23 cellular contexts compared by ENCODE assay signal in genomic region chr13:97191143-97191542, GRCh38. TPM values are rescaled to one million over a fixed set of nuclear protein-coding genes. Genes with fewer than 3 reads are reported as not detected.
DNase-seq lines count a peak whose midpoint lies in the region; ATAC-seq and TF ChIP-seq lines count a peak whose summit lies in the region.
"Had no signal": no experiment of that assay in that cellular context is flagged by ENCODE, and none has a peak within 500 bp of the region (broad histone marks: within the 10 kb centered on the region; RNA-seq: fewer than 3 reads in every experiment).

No MANE protein-coding gene starts in this region.

- H3K4me3 ChIP-seq in mucosa of descending colon (no peak overlapping the region), tibial nerve (no peak overlapping the region), Karpas-422 (ENCODE audit: low read length) (no peak overlapping the region)
- H3K4me3 ChIP-seq: heart right ventricle, vagina had no signal

- H3K4me1 Mint-ChIP-seq in activated CD4-positive, alpha-beta memory T cell treated with anti-CD3 and anti-CD28 coated beads, Interleukin-2, amount 10 ng/mL, durations not matched to agents 7 days and 5 days: peaks cover 7% of the 10 kb centered on the region

- no peaks in the 10 kb centered on the region for H3K79me2 ChIP-seq in Karpas-422 (ENCODE audit: low read length)

- intact Hi-C loops in mucosa of descending colon (cut with DNase I, micrococcal nuclease): no loop called here

- WGBS in tibial nerve, 2 donors: 49 to 56% methylated on average over 7 of the region's 7 CpGs

- POLR2A ChIA-PET in HEK293T (lab: Yijun Ruan, JAX): no interaction called here
- POLR2A ChIA-PET in activated CD4-positive, alpha-beta memory T cell treated with anti-CD3 and anti-CD28 coated beads, Interleukin-2, amount 10 ng/mL, durations not matched to agents 7 days and 5 days (lab: Charles Lee): no interaction called here

- no peak for TF ChIP-seq EP300 in tibial nerve (IDR thresholded peaks at IDR 0.05)

- H3K9me3 ChIP-seq in mucosa of descending colon (no peaks in the 10 kb centered on the region), tibial nerve (no peaks in the 10 kb centered on the region), Karpas-422 (ENCODE audit: low read length) (no peaks in the 10 kb centered on the region)
- H3K9me3 ChIP-seq: BE2C, heart right ventricle, neutrophil, vagina had no signal

- DNase-seq in NCI-H82 (lab: John Stamatoyannopoulos, UW) (peak; percentile 37), NCI-H82 treated with DMSO at 0.1 percent for 48 hours (lab: John Stamatoyannopoulos, UW; ENCODE audit: unreplicated experiment) (no peak), mucosa of descending colon (peak in 2 of 3 donors; percentile 12 to 46), tibial nerve (ENCODE audit: low spot score in 2 of 2) (no peak), HEK293T (ENCODE audit: extremely low spot score) (no peak), Karpas-422 (no peak)
- DNase-seq in activated CD4-positive, alpha-beta memory T cell treated with anti-CD3 and anti-CD28 coated beads, Interleukin-2, amount 10 ng/mL, durations not matched to agents 7 days and 5 days: no peak
- DNase-seq: activated CD8-positive, alpha-beta T cell treated with anti-CD3 and anti-CD28 coated beads, Interleukin-2, amount 10 ng/mL, durations not matched to agents 7 days and 5 days; activated naive CD4-positive, alpha-beta T cell treated with anti-CD3 and anti-CD28 coated beads, Interleukin-2, amount 50 U/mL, for 16 hours; activated T-cell treated with anti-CD3 and anti-CD28 coated beads, Interleukin-2, amount 50 U/mL, for 24 hours; aorta; BE2C; cerebellar nuclear complex; H7; heart right ventricle; left ventricle myocardium superior; NCI-H1436 treated with DMSO at 0.1 percent for 48 hours had no signal

- no peaks in the 10 kb centered on the region for H3K36me3 Mint-ChIP-seq in activated CD4-positive, alpha-beta memory T cell treated with anti-CD3 and anti-CD28 coated beads, Interleukin-2, amount 10 ng/mL, durations not matched to agents 7 days and 5 days (ENCODE audit: low read depth)

- H3K27ac ChIP-seq in cingulate gyrus (ENCODE audit: low read depth, low read length) (peak overlapping the region; percentile 33), tibial nerve (peak overlapping the region in 3 of 4 donors; percentile 15 to 53 (median 26)), Karpas-422 (ENCODE audit: low read length) (no peak overlapping the region)
- H3K27ac ChIP-seq: heart right ventricle, neutrophil, vagina had no signal

- CTCF ChIA-PET in HEK293T (lab: Yijun Ruan, JAX): interaction anchor here (0.8 kb wide), 1 partner anchor 81 kb away, joined by 11 read pairs; no protein-coding TSS in a partner anchor
- CTCF ChIA-PET in activated CD4-positive, alpha-beta memory T cell treated with anti-CD3 and anti-CD28 coated beads, Interleukin-2, amount 10 ng/mL, durations not matched to agents 7 days and 5 days (lab: Charles Lee): no interaction called here

- no peak overlapping the region for H3K4me2 ChIP-seq in Karpas-422 (ENCODE audit: low read depth, low read length, poor library complexity, severe bottlenecking)

- H3K9me2 ChIP-seq in Karpas-422 (replicated peaks; ENCODE audit: insufficient read depth, low read length): no peaks in the 10 kb centered on the region

- H3K36me3 ChIP-seq in mucosa of descending colon (ENCODE audit: low read depth): no peaks in the 10 kb centered on the region
- H3K36me3 ChIP-seq in tibial nerve: no peaks in the 10 kb centered on the region
- no peaks in the 10 kb centered on the region for H3K36me3 ChIP-seq in Karpas-422 (ENCODE audit: insufficient read depth, low read length)
- H3K36me3 ChIP-seq: BE2C, heart right ventricle, neutrophil, vagina had no signal

- H3K27me3 ChIP-seq in tibial nerve (no peaks in the 10 kb centered on the region), Karpas-422 (ENCODE audit: low read length) (no peaks in the 10 kb centered on the region)
- H3K27me3 ChIP-seq: BE2C, heart right ventricle, vagina had no signal

- peaks cover 5% of the 10 kb centered on the region for H3K27me3 Mint-ChIP-seq in activated CD4-positive, alpha-beta memory T cell treated with anti-CD3 and anti-CD28 coated beads, Interleukin-2, amount 10 ng/mL, durations not matched to agents 7 days and 5 days

- H3K4me1 ChIP-seq in mucosa of descending colon (ENCODE audit: low read depth) (no peaks in the 10 kb centered on the region), tibial nerve (peaks cover 0 to 8% (median 6%) of the 10 kb centered on the region in 4 donors), Karpas-422 (ENCODE audit: low read length) (no peaks in the 10 kb centered on the region)

- H4K20me1 ChIP-seq in Karpas-422 (ENCODE audit: insufficient read depth, low read depth, low read length): no peaks in the 10 kb centered on the region

- H2AFZ ChIP-seq in Karpas-422 (ENCODE audit: low read length): no peak overlapping the region

- no peak overlapping the region for H3K9ac ChIP-seq in Karpas-422 (ENCODE audit: low read length)

- no peaks in the 10 kb centered on the region for H3K9me3 Mint-ChIP-seq in activated CD4-positive, alpha-beta memory T cell treated with anti-CD3 and anti-CD28 coated beads, Interleukin-2, amount 10 ng/mL, durations not matched to agents 7 days and 5 days
- H3K9me3 Mint-ChIP-seq: activated T-cell treated with anti-CD3 and anti-CD28 coated beads, Interleukin-2, amount 50 U/mL, for 24 hours; T-helper 2 cell treated with Interferon-gamma antibody and Interleukin-4, amounts not matched to agents 5 μg/mL and 100 μg/mL, for 36 hours had no signal

- H3K4me3 Mint-ChIP-seq in activated CD4-positive, alpha-beta memory T cell treated with anti-CD3 and anti-CD28 coated beads, Interleukin-2, amount 10 ng/mL, durations not matched to agents 7 days and 5 days: no peak overlapping the region
- H3K4me3 Mint-ChIP-seq: activated CD8-positive, alpha-beta T cell treated with anti-CD3 and anti-CD28 coated beads, Interleukin-2, amount 10 ng/mL, durations not matched to agents 7 days and 5 days; activated T-cell treated with anti-CD3 and anti-CD28 coated beads, Interleukin-2, amount 50 U/mL, for 24 hours; T-helper 2 cell treated with Interferon-gamma antibody and Interleukin-4, amounts not matched to agents 5 μg/mL and 100 μg/mL, for 36 hours had no signal

- no peak overlapping the region for H3K27ac Mint-ChIP-seq in activated CD4-positive, alpha-beta memory T cell treated with anti-CD3 and anti-CD28 coated beads, Interleukin-2, amount 10 ng/mL, durations not matched to agents 7 days and 5 days
- H3K27ac Mint-ChIP-seq: activated CD8-positive, alpha-beta T cell treated with anti-CD3 and anti-CD28 coated beads, Interleukin-2, amount 10 ng/mL, durations not matched to agents 7 days and 5 days; activated T-cell treated with anti-CD3 and anti-CD28 coated beads, Interleukin-2, amount 50 U/mL, for 24 hours; T-helper 2 cell treated with Interferon-gamma antibody and Interleukin-4, amounts not matched to agents 5 μg/mL and 100 μg/mL, for 36 hours had no signal

- peak; percentile 65 for ATAC-seq in mucosa of descending colon
- ATAC-seq: activated CD4-positive, CD25-positive, alpha-beta regulatory T cell treated with anti-CD3 and anti-CD28 coated beads, Interleukin-2, amount 50 U/mL, for 24 hours; activated CD8-positive, alpha-beta T cell treated with anti-CD3 and anti-CD28 coated beads, Interleukin-2, amount 10 ng/mL, durations not matched to agents 7 days and 5 days; heart right ventricle; left ventricle myocardium superior; SK-N-SH treated with all-trans-retinoic acid at 6 μM for 48 hours had no signal

- TF ChIP-seq CTCF in mucosa of descending colon (IDR thresholded peaks at IDR 0.05) (no peak), tibial nerve (IDR thresholded peaks at IDR 0.05) (no peak)

- TF ChIP-seq POLR2A in tibial nerve (IDR thresholded peaks at IDR 0.05): no peak

TF ChIP-seq in HEK293T, 16 proteins besides CTCF, POLR2A, EP300 and RAD21:
- no peak for TF ChIP-seq FOXM1 (IDR thresholded peaks at IDR 0.05; ENCODE audit: borderline replicate concordance)
- TF ChIP-seq, protein P1, sequence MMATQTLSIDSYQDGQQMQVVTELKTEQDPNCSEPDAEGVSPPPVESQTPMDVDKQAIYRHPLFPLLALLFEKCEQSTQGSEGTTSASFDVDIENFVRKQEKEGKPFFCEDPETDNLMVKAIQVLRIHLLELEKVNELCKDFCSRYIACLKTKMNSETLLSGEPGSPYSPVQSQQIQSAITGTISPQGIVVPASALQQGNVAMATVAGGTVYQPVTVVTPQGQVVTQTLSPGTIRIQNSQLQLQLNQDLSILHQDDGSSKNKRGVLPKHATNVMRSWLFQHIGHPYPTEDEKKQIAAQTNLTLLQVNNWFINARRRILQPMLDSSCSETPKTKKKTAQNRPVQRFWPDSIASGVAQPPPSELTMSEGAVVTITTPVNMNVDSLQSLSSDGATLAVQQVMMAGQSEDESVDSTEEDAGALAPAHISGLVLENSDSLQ (IDR thresholded peaks at IDR 0.05): no peak
- TF ChIP-seq HDGF (IDR thresholded peaks at IDR 0.05; ENCODE audit: borderline replicate concordance): no peak
- no peak for TF ChIP-seq LEF1 (IDR thresholded peaks at IDR 0.05; ENCODE audit: borderline replicate concordance)
- TF ChIP-seq L3MBTL2 (conservative IDR thresholded peaks at IDR 0.05): no peak
- TF ChIP-seq CTBP1 (IDR thresholded peaks at IDR 0.05; ENCODE audit: borderline replicate concordance): no peak
- no peak for TF ChIP-seq ELF4 (IDR thresholded peaks at IDR 0.05)
- no peak for TF ChIP-seq SUZ12 (IDR thresholded peaks at IDR 0.05)
- TF ChIP-seq ZNF384 (IDR thresholded peaks at IDR 0.05): no peak
- TF ChIP-seq FOXK2 (IDR thresholded peaks at IDR 0.05): no peak
- TF ChIP-seq ARNT (IDR thresholded peaks at IDR 0.05): no peak
- TF ChIP-seq FOXA1 (IDR thresholded peaks at IDR 0.05): no peak
- no peak for TF ChIP-seq NFRKB (IDR thresholded peaks at IDR 0.05)
- no peak for TF ChIP-seq BHLHE40 (IDR thresholded peaks at IDR 0.05; ENCODE audit: borderline replicate concordance)
- TF ChIP-seq TARDBP (IDR thresholded peaks at IDR 0.05): no peak
- no peak for TF ChIP-seq SP1 (IDR thresholded peaks at IDR 0.05)
TF ChIP-seq in HEK293T: peak in this region for 0.

RNA-seq across cellular contexts. Expression of gene MBNL2, which starts 31.0 kb away (rescaled TPM):
- total RNA-seq in mucosa of descending colon (10 to 100 TPM; 41.0 to 75.1 (median 47.2) TPM), tibial nerve (100 to 1,000 TPM in 2 of 4 donors, 10 to 100 TPM in 2; 87.9 to 126 (median 95.5) TPM)
- total RNA-seq in Karpas-422 (2014; rRNA removed; shearing (Covaris generic); ENCODE audit: low replicate concordance): 4.4 and 8.5 TPM in 2 replicates
- 10 to 100 TPM; 18.0 to 18.8 TPM for total RNA-seq in activated CD4-positive, alpha-beta memory T cell treated with anti-CD3 and anti-CD28 coated beads, Interleukin-2, amount 10 ng/mL, durations not matched to agents 7 days and 5 days

Comparison
In these comparisons a context has a peak if more than half of its experiments do, and no peak if none do; other contexts are left out.
1. DNase-seq: peak in NCI-H82 (single experiment) and mucosa of descending colon (2 of 3); none in NCI-H82 treated with DMSO at 0.1 percent for 48 hours (single experiment), tibial nerve (0 of 2), HEK293T (single experiment), Karpas-422 (single experiment) and activated CD4-positive, alpha-beta memory T cell treated with anti-CD3 and anti-CD28 coated beads, Interleukin-2, amount 10 ng/mL, durations not matched to agents 7 days and 5 days (single experiment).